Comparison of ENCODE assay signal across 8 cellular contexts in the genomic region with DNA sequence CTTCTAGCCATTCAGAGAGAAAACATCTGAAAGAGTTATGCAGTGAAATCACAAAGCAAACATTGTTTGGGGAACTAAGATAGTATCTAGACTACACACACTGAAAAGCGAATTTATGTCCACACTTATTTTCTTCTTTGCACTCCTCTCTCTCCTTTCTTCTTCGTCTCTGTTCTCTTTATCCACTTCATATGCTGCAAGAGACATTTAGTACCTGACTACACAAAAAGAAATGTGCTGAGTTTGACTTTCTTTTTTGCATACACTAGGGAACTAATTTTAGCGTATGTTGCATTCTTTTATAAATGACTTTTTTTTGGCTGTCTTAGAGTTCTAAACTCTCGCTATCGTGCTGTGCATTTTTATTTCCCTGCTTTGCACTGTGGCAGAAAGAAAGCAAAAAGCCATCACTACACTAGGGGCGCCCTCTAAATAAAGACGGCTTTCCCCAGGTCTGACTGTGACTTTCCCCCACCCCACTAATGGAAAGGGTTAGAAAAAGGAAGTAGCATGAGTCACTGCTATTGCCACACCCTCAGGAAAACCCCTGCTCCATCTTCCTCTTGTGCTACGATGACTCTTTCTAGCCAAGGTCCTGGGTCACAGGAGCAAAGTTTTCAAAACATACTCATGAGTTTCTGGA.
A peak's percentile ranks its signal among the peaks of the same experiment; 100 is the strongest.
DNase-seq lines count a peak whose midpoint lies in the region; ATAC-seq and TF ChIP-seq lines count a peak whose summit lies in the region.

No MANE protein-coding gene starts in this region.

- peak overlapping the region; percentile 70 for H3K4me3 Mint-ChIP-seq in central memory CD8-positive, alpha-beta T cell

- no peak overlapping the region for H3K4me3 ChIP-seq in Jurkat, Clone E6-1 (ENCODE audit: low read length)
- H3K4me3 ChIP-seq in WI38 (ENCODE audit: low read depth, low read length): peak overlapping the region; percentile 30

- H3K27ac Mint-ChIP-seq in central memory CD8-positive, alpha-beta T cell (ENCODE audit: low read depth): peak overlapping the region; percentile 75

- H3K27me3 Mint-ChIP-seq in central memory CD8-positive, alpha-beta T cell: no peaks in the 10 kb centered on the region

- TF ChIP-seq CTCF in WI38 (IDR thresholded peaks at IDR 0.05; ENCODE audit: low read depth, low read length): peak; percentile 26; the same call in 1 of the 2 replicates

- no peaks in the 10 kb centered on the region for H3K9me3 Mint-ChIP-seq in central memory CD8-positive, alpha-beta T cell

- peaks cover 18% of the 10 kb centered on the region for H3K4me1 Mint-ChIP-seq in central memory CD8-positive, alpha-beta T cell

- ATAC-seq in GM21723 (IDR thresholded peaks at IDR 0.05; ENCODE audit: unreplicated experiment): peak; percentile 96
- peak; percentile 86 for ATAC-seq in central memory CD8-positive, alpha-beta T cell (replicated peaks; ENCODE audit: extremely low read depth, poor library complexity, severe bottlenecking)

- H3K36me3 Mint-ChIP-seq in central memory CD8-positive, alpha-beta T cell (ENCODE audit: insufficient read depth): no peaks in the 10 kb centered on the region

- peak; percentile 68 for DNase-seq in ELF-1 (ENCODE audit: low read depth, low spot score)
- DNase-seq in Jurkat, Clone E6-1 (ENCODE audit: low read depth, low spot score): peak; percentile 14
- no peak for DNase-seq in central memory CD8-positive, alpha-beta T cell (ENCODE audit: low spot score in 2 of 2)
- peak; percentile 88 to 95 for DNase-seq in lung microvascular endothelial cell (ENCODE audit: low read depth in 2 of 2)
- DNase-seq in stimulated activated CD8-positive, alpha-beta memory T cell treated with anti-CD3 and anti-CD28 coated beads, Interleukin-4, amount 100 ng/mL, for 48 hours: peak; percentile 72
- DNase-seq in GOT3 (lab: John Stamatoyannopoulos, UW): no peak

Comparison
In these comparisons a context has a peak if more than half of its experiments do, and no peak if none do; other contexts are left out.
1. DNase-seq: peak in ELF-1 (single experiment), Jurkat, Clone E6-1 (single experiment), lung microvascular endothelial cell (2 of 2) and stimulated activated CD8-positive, alpha-beta memory T cell treated with anti-CD3 and anti-CD28 coated beads, Interleukin-4, amount 100 ng/mL, for 48 hours (single experiment); none in central memory CD8-positive, alpha-beta T cell (0 of 2) and GOT3 (single experiment).